8 cellular contexts compared by ENCODE assay signal in genomic region chr19:46347985-46348384, GRCh38. TPM values are rescaled to one million over a fixed set of nuclear protein-coding genes. Genes with fewer than 3 reads are reported as not detected.
A peak's percentile ranks its signal among the peaks of the same experiment; 100 is the strongest.
DNase-seq lines count a peak whose midpoint lies in the region; ATAC-seq and TF ChIP-seq lines count a peak whose summit lies in the region.

No MANE protein-coding gene starts in this region.

- H3K4me1 ChIP-seq in SK-N-SH (ENCODE audit: control insufficient read depth in 1 of 2, insufficient read depth in 2 of 2, low read depth in 1 of 2, low read length in 1 of 2) (peaks cover 21 to 34% of the 10 kb centered on the region in 2 experiments), fibroblast of lung (ENCODE audit: control insufficient read depth, extremely low read depth, insufficient read depth, low read length) (peaks cover 25% of the 10 kb centered on the region), skeletal muscle satellite cell (ENCODE audit: control insufficient read depth, insufficient read depth, low read length) (peaks cover 47% of the 10 kb centered on the region)

- TF ChIP-seq RAD21 in SK-N-SH (IDR thresholded peaks at IDR 0.05; ENCODE audit: low read length), result no peak

- H3K9me2 ChIP-seq in SK-N-SH (no peaks in the 10 kb centered on the region), SU-DHL-6 (replicated peaks; ENCODE audit: insufficient read depth, low read length) (no peaks in the 10 kb centered on the region)

- H3K4me2 ChIP-seq in SK-N-SH (peak overlapping the region; percentile 80), SU-DHL-6 (ENCODE audit: low read depth, low read length, poor library complexity, severe bottlenecking) (peak overlapping the region; percentile 73), fibroblast of lung (ENCODE audit: extremely low read depth, insufficient read depth, low read length) (peak overlapping the region; percentile 92), skeletal muscle satellite cell (ENCODE audit: low read length) (peak overlapping the region; percentile 94)

- TF ChIP-seq EP300 in SK-N-SH (IDR thresholded peaks at IDR 0.05; ENCODE audit: borderline replicate concordance in 1 of 2, low read depth in 1 of 2, low read length in 1 of 2), result no peak

- H3K27ac ChIP-seq in SK-N-SH (ENCODE audit: low read depth in 2 of 2, low read length in 1 of 2) (no peak overlapping the region; a peak in 1 of 4 replicates), SU-DHL-6 (ENCODE audit: low read depth, low read length) (peak overlapping the region; percentile 67; the same call in 1 of the 2 replicates), fibroblast of lung (ENCODE audit: insufficient read depth, low read length) (no peak overlapping the region)

- POLR2A ChIA-PET in SK-N-SH (lab: Yijun Ruan, JAX), result no interaction called here

- ATAC-seq in SK-N-SH treated with all-trans-retinoic acid at 6 μM for 48 hours (no peak), GM21576 (IDR thresholded peaks at IDR 0.05; ENCODE audit: unreplicated experiment) (no peak)

- CTCF ChIA-PET in SK-N-SH (lab: Yijun Ruan, JAX), result interaction anchor here (0.6 to 2.7 kb wide), 11 partner anchors 9 to 275 kb away, joined by 3 to 26 read pairs (median 7); partner anchors contain the start of gene HIF3A

- DNase-seq in SK-N-SH (no peak), fibroblast of lung (ENCODE audit: low read depth in 2 of 2) (no peak), NOMO-1 treated with DMSO at 0.1 percent for 48 hours (lab: John Stamatoyannopoulos, UW; ENCODE audit: unreplicated experiment) (no peak), SW480 (ENCODE audit: low spot score) (no peak)

- H3K27me3 ChIP-seq in SK-N-SH (ENCODE audit: insufficient read depth) (no peaks in the 10 kb centered on the region), SU-DHL-6 (ENCODE audit: low read length) (no peaks in the 10 kb centered on the region), fibroblast of lung (ENCODE audit: control insufficient read depth, insufficient read depth, low read length) (no peaks in the 10 kb centered on the region), skeletal muscle satellite cell (ENCODE audit: control insufficient read depth, insufficient read depth, low read length) (no peaks in the 10 kb centered on the region)

- H3K9me3 ChIP-seq in SK-N-SH (no peaks in the 10 kb centered on the region), SU-DHL-6 (ENCODE audit: insufficient read depth, low read length) (no peaks in the 10 kb centered on the region), fibroblast of lung (ENCODE audit: control insufficient read depth, insufficient read depth, low read depth, low read length) (no peaks in the 10 kb centered on the region), skeletal muscle satellite cell (replicated peaks; ENCODE audit: low read length) (no peaks in the 10 kb centered on the region)

- H3K36me3 ChIP-seq in SK-N-SH (replicated peaks in 1 of 2; ENCODE audit: control insufficient read depth in 1 of 2, insufficient read depth in 2 of 2, low read length in 1 of 2), result no peaks in the 10 kb centered on the region
- no peaks in the 10 kb centered on the region for H3K36me3 ChIP-seq in SU-DHL-6 (ENCODE audit: low read length)
- H3K36me3 ChIP-seq in fibroblast of lung (ENCODE audit: control insufficient read depth, insufficient read depth, low read length), result peaks cover 2% of the 10 kb centered on the region
- peaks cover 9% of the 10 kb centered on the region for H3K36me3 ChIP-seq in skeletal muscle satellite cell (ENCODE audit: insufficient read depth, low read length)

- H4K20me1 ChIP-seq in SK-N-SH (ENCODE audit: insufficient read depth) (peaks cover 30% of the 10 kb centered on the region), SU-DHL-6 (ENCODE audit: low read depth, low read length) (no peaks in the 10 kb centered on the region), fibroblast of lung (ENCODE audit: control insufficient read depth, extremely low read depth, insufficient read depth, low read length) (no peaks in the 10 kb centered on the region)

- 73% methylated on average over 5 of the region's 5 CpGs for WGBS in SK-N-SH (ENCODE audit: low lambda C conversion rate)

- no peak for TF ChIP-seq CTCF in SK-N-SH (IDR thresholded peaks at IDR 0.05)
- no peak for TF ChIP-seq CTCF in SU-DHL-6 (IDR thresholded peaks at IDR 0.05; ENCODE audit: insufficient read depth, low read length, poor library complexity, severe bottlenecking)
- no peak for TF ChIP-seq CTCF in fibroblast of lung (conservative IDR thresholded peaks at IDR 0.05 in 1 of 2, IDR thresholded peaks at IDR 0.05 in 1 of 2; ENCODE audit: low read depth in 1 of 2, low read length in 2 of 2)

- H3K9ac ChIP-seq in SK-N-SH (peak overlapping the region; percentile 97), SU-DHL-6 (ENCODE audit: low read length) (peak overlapping the region; percentile 96), fibroblast of lung (ENCODE audit: insufficient read depth, low read length) (no peak overlapping the region), skeletal muscle satellite cell (ENCODE audit: low read depth, low read length) (peak overlapping the region; percentile 99)

- H2AFZ ChIP-seq in SK-N-SH (ENCODE audit: low read depth) (no peak overlapping the region), SU-DHL-6 (ENCODE audit: low read depth, low read length, severe bottlenecking) (no peak overlapping the region), fibroblast of lung (ENCODE audit: low read length) (no peak overlapping the region)

- no peaks in the 10 kb centered on the region for H3F3A ChIP-seq in SK-N-SH (replicated peaks; ENCODE audit: insufficient read depth)
- peaks cover 3% of the 10 kb centered on the region; the same call in 1 of the 2 replicates for H3F3A ChIP-seq in SU-DHL-6 (ENCODE audit: insufficient read depth)

- H3K79me2 ChIP-seq in SK-N-SH (ENCODE audit: insufficient read depth) (peaks cover 60% of the 10 kb centered on the region), SU-DHL-6 (ENCODE audit: insufficient read depth, low read length) (peaks cover 57% of the 10 kb centered on the region), fibroblast of lung (ENCODE audit: control insufficient read depth, insufficient read depth, low read length) (peaks cover 47% of the 10 kb centered on the region)

- H3K4me3 ChIP-seq in SK-N-SH (ENCODE audit: low read depth in 2 of 2, low read length in 1 of 2) (peak overlapping the region; percentile 88 to 98), SU-DHL-6 (ENCODE audit: insufficient read depth, low read length, poor library complexity, severe bottlenecking) (peak overlapping the region; percentile 83), fibroblast of lung (replicated peaks in 1 of 4; ENCODE audit: control extremely low read depth in 1 of 4, insufficient read depth in 1 of 4, low read depth in 3 of 4, low read length in 4 of 4) (peak overlapping the region; percentile 84 to 100 (median 100)), skeletal muscle satellite cell (ENCODE audit: low read length) (peak overlapping the region; percentile 99)

TF ChIP-seq in SK-N-SH, 30 proteins besides CTCF, POLR2A, EP300 and RAD21 (continues in another document):
- TF ChIP-seq PBX3 (IDR thresholded peaks at IDR 0.05), result no peak
- no peak for TF ChIP-seq RCOR1 (IDR thresholded peaks at IDR 0.05; ENCODE audit: low read length)
- no peak for TF ChIP-seq TCF12 (IDR thresholded peaks at IDR 0.05)

TF ChIP-seq in SK-N-SH treated with all-trans-retinoic acid at 6 μM for 48 hours, 23 proteins besides CTCF, POLR2A, EP300 and RAD21 (continues in another document):
- TF ChIP-seq BACH2 (CRISPR knock-in tag; IDR thresholded peaks at IDR 0.05; ENCODE audit: borderline replicate concordance) (no peak), ISL1 (CRISPR knock-in tag; IDR thresholded peaks at IDR 0.05) (no peak), ZNF8 (CRISPR knock-in tag; IDR thresholded peaks at IDR 0.05) (no peak), CREB5 (CRISPR knock-in tag; IDR thresholded peaks at IDR 0.05; ENCODE audit: low read depth) (no peak), PATZ1 (CRISPR knock-in tag; IDR thresholded peaks at IDR 0.05; ENCODE audit: borderline replicate concordance) (no peak), OSR1 (CRISPR knock-in tag; IDR thresholded peaks at IDR 0.05) (no peak)

RNA-seq across cellular contexts. Expression of gene PPP5C, which starts 1.1 kb away (rescaled TPM):
- polyA plus RNA-seq in SK-N-SH (2012; rRNA removed) (131 and 162 TPM in 2 replicates), fibroblast of lung (94.1 and 123 TPM in 2 replicates)
- 70.0 and 97.9 TPM in 2 replicates for polyA plus RNA-seq in SK-N-SH (2012; cell fraction: cytosol; rRNA removed)
- 258 and 261 TPM in 2 replicates for polyA plus RNA-seq in SK-N-SH (2012; cell fraction: nucleus; rRNA removed)
- 35.2 and 46.9 TPM in 2 replicates for total RNA-seq in fibroblast of lung
- polyA plus RNA-seq in fibroblast of lung (2012), result 60.5 and 77.7 TPM in 2 replicates
- 152 and 183 TPM in 2 replicates for polyA minus RNA-seq in fibroblast of lung (ENCODE audit: low replicate concordance)
- total RNA-seq in skeletal muscle satellite cell (2012; rRNA removed), result 47.7 and 51.3 TPM in 2 replicates

RNA-seq across cellular contexts. Expression of gene HIF3A, which starts 51.1 kb away (rescaled TPM):
- 0.92 and 0.96 TPM in 2 replicates for polyA plus RNA-seq in SK-N-SH (2012; rRNA removed)
- polyA plus RNA-seq in SK-N-SH (2012; cell fraction: cytosol; rRNA removed), result 0.21 and 0.49 TPM in 2 replicates
- polyA plus RNA-seq in SK-N-SH (2012; cell fraction: nucleus; rRNA removed), result 4.6 and 5.9 TPM in 2 replicates
- total RNA-seq in fibroblast of lung, result 0.77 and 1.5 TPM in 2 replicates
- 0.12 and 0.99 TPM in 2 replicates for polyA plus RNA-seq in fibroblast of lung
- polyA plus RNA-seq in fibroblast of lung (2012), result 0.23 and 1.4 TPM in 2 replicates
- polyA minus RNA-seq in fibroblast of lung (ENCODE audit: low replicate concordance), result 0.79 and 5.3 TPM in 2 replicates
- 11.4 and 12.4 TPM in 2 replicates for total RNA-seq in skeletal muscle satellite cell (2012; rRNA removed)
